ENCODE assay signal across 35 cellular contexts in the genomic region with DNA sequence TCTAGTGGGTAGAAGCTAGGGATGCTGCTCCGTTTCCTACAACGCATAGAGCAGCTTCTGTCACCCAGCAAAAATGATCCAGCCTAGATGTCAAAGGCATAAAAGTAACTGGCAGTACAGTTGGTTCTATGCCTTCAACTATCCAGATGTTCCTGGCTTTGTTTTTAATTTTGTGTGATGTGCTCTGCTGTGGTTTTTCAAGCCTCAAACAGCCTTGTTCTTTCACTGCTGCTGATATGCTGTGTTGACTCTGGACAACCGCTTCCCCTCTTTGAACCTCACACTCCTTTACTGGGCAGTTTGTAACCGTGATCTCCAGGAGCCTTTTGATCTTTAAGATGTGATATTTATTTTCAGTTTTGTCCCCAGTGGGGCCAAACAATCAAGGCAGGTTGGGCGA.
"Had no signal": no experiment of that assay in that cellular context is flagged by ENCODE, and none has a peak within 500 bp of the region (broad histone marks: within the 10 kb centered on the region; RNA-seq: fewer than 3 reads in every experiment).

No MANE protein-coding gene starts in this region.

- H3K4me1 Mint-ChIP-seq: activated naive CD8-positive, alpha-beta T cell treated with anti-CD3 and anti-CD28 coated beads for 36 hours; activated T-helper 17 cell treated with anti-CD3 and anti-CD28 coated beads, Interleukin-2, amount 50 U/mL, for 72 hours had no signal

- H3K27ac Mint-ChIP-seq: activated B cell treated with CpG ODN at 0.5 μM for 24 hours; activated CD4-positive, alpha-beta memory T cell treated with anti-CD3 and anti-CD28 coated beads for 36 hours; activated CD4-positive, alpha-beta T cell treated with anti-CD3 and anti-CD28 coated beads, Interleukin-2, amount 10 ng/mL, durations not matched to agents 24 days and 14 days; activated CD8-positive, alpha-beta T cell treated with anti-CD3 and anti-CD28 coated beads for 36 hours; activated naive CD4-positive, alpha-beta T cell treated with anti-CD3 and anti-CD28 coated beads for 36 hours; activated naive CD4-positive, alpha-beta T cell treated with anti-CD3 and anti-CD28 coated beads, Interleukin-2, amount 50 U/mL, for 72 hours; activated naive CD8-positive, alpha-beta T cell treated with anti-CD3 and anti-CD28 coated beads for 36 hours; activated T-cell treated with anti-CD3 and anti-CD28 coated beads, Interleukin-2, amount 50 U/mL, for 72 hours; activated T-helper 1 cell treated with anti-CD3 and anti-CD28 coated beads, Interleukin-12 subunit alpha, Interleukin-12 subunit beta, Interleukin-2, Interleukin-4 antibody, amounts not matched to agents 30 ng/mL and 10 ng/mL and 1 ng/mL, durations not matched to agents 14 hours and 24 hours and 36 hours; activated T-helper 17 cell treated with anti-CD3 and anti-CD28 coated beads, Interleukin-2, amount 50 U/mL, for 72 hours; T-helper 1 cell treated with Interleukin-12 subunit alpha and Interleukin-12 subunit beta and Interleukin-4 antibody, amounts not matched to agents 30 μg/mL and 1 μg/mL, for 36 hours; T-helper 2 cell treated with Interferon-gamma antibody and Interleukin-4, amounts not matched to agents 5 μg/mL and 100 μg/mL, for 36 hours had no signal

- H3K36me3 ChIP-seq: adrenal gland, brain microvascular endothelial cell, breast epithelium, cardiac muscle cell had no signal

- H3K4me3 Mint-ChIP-seq: activated B cell treated with CpG ODN at 0.5 μM for 24 hours; activated CD4-positive, alpha-beta memory T cell treated with anti-CD3 and anti-CD28 coated beads for 36 hours; activated CD4-positive, alpha-beta T cell treated with anti-CD3 and anti-CD28 coated beads, Interleukin-2, amount 10 ng/mL, durations not matched to agents 24 days and 14 days; activated CD8-positive, alpha-beta T cell treated with anti-CD3 and anti-CD28 coated beads for 36 hours; activated naive CD4-positive, alpha-beta T cell treated with anti-CD3 and anti-CD28 coated beads for 36 hours; activated naive CD8-positive, alpha-beta T cell treated with anti-CD3 and anti-CD28 coated beads for 36 hours; activated T-cell treated with anti-CD3 and anti-CD28 coated beads, Interleukin-2, amount 50 U/mL, for 4 hours; activated T-cell treated with anti-CD3 and anti-CD28 coated beads, Interleukin-2, amount 50 U/mL, for 72 hours; activated T-helper 1 cell treated with anti-CD3 and anti-CD28 coated beads, Interleukin-12 subunit alpha, Interleukin-12 subunit beta, Interleukin-2, Interleukin-4 antibody, amounts not matched to agents 30 ng/mL and 10 ng/mL and 1 ng/mL, durations not matched to agents 14 hours and 24 hours and 36 hours; activated T-helper 17 cell treated with anti-CD3 and anti-CD28 coated beads, Interleukin-2, amount 50 U/mL, for 72 hours; T-helper 1 cell treated with Interleukin-12 subunit alpha and Interleukin-12 subunit beta and Interleukin-4 antibody, amounts not matched to agents 30 μg/mL and 1 μg/mL, for 36 hours; T-helper 2 cell treated with Interferon-gamma antibody and Interleukin-4, amounts not matched to agents 5 μg/mL and 100 μg/mL, for 36 hours had no signal

- H3K36me3 Mint-ChIP-seq: activated CD4-positive, alpha-beta memory T cell treated with anti-CD3 and anti-CD28 coated beads for 36 hours; activated naive CD4-positive, alpha-beta T cell treated with anti-CD3 and anti-CD28 coated beads, Interleukin-2, amount 50 U/mL, for 72 hours; activated naive CD8-positive, alpha-beta T cell treated with anti-CD3 and anti-CD28 coated beads for 36 hours had no signal

- ATAC-seq: activated CD8-positive, alpha-beta T cell treated with anti-CD3 and anti-CD28 coated beads for 36 hours; activated naive CD4-positive, alpha-beta T cell treated with anti-CD3 and anti-CD28 coated beads, Interleukin-2, amount 50 U/mL, for 72 hours; activated T-cell treated with anti-CD3 and anti-CD28 coated beads, Interleukin-2, amount 50 U/mL, for 4 hours; activated T-cell treated with anti-CD3 and anti-CD28 coated beads, Interleukin-2, amount 50 U/mL, for 72 hours; activated T-helper 17 cell treated with anti-CD3 and anti-CD28 coated beads, Interleukin-2, amount 50 U/mL, for 72 hours; body of pancreas had no signal

- H3K9me3 ChIP-seq: adrenal gland, body of pancreas had no signal

- H3K27me3 ChIP-seq: brain microvascular endothelial cell, cardiac muscle cell had no signal

- DNase-seq: activated B cell treated with CpG ODN at 0.5 μM for 24 hours; activated CD4-positive, alpha-beta memory T cell treated with anti-CD3 and anti-CD28 coated beads for 36 hours; activated CD4-positive, alpha-beta T cell treated with anti-CD3 and anti-CD28 coated beads for 4 hours; activated CD4-positive, alpha-beta T cell treated with anti-CD3 and anti-CD28 coated beads, Interleukin-2, amount 10 ng/mL, durations not matched to agents 24 days and 14 days; activated CD4-positive, alpha-beta T cell treated with anti-CD3 and anti-CD28 coated beads, Interleukin-2, amount 50 U/mL, for 1 hour; activated CD4-positive, alpha-beta T cell treated with anti-CD3 and anti-CD28 coated beads, Interleukin-2, amount 50 U/mL, for 4 hours; activated CD4-positive, CD25-positive, alpha-beta regulatory T cell treated with anti-CD3 and anti-CD28 coated beads, Interleukin-2, amount 50 U/mL, for 72 hours; activated CD8-positive, alpha-beta memory T cell treated with anti-CD3 and anti-CD28 coated beads, Interleukin-2, amount 50 U/mL, for 4 hours; activated CD8-positive, alpha-beta T cell treated with anti-CD3 and anti-CD28 coated beads for 36 hours; activated effector memory CD4-positive, alpha-beta T cell treated with anti-CD3 and anti-CD28 coated beads, Interleukin-2, amount 50 U/mL, for 16 hours; activated gamma-delta T cell treated with Interleukin-2 at 50 U/mL for 16 hours; activated naive CD4-positive, alpha-beta T cell; activated naive CD4-positive, alpha-beta T cell treated with anti-CD3 and anti-CD28 coated beads for 36 hours; activated naive CD4-positive, alpha-beta T cell treated with anti-CD3 and anti-CD28 coated beads, Interleukin-2, amount 50 U/mL, for 16 hours; activated naive CD8-positive, alpha-beta T cell treated with anti-CD3 and anti-CD28 coated beads for 36 hours; activated T-cell treated with anti-CD3 and anti-CD28 coated beads for 4 hours; activated T-cell treated with anti-CD3 and anti-CD28 coated beads, Interleukin-2, amount 50 U/mL, for 1 hour; activated T-cell treated with anti-CD3 and anti-CD28 coated beads, Interleukin-2, amount 50 U/mL, for 4 hours; activated T-cell treated with anti-CD3 and anti-CD28 coated beads, Interleukin-2, amount 50 U/mL, for 72 hours; adrenal gland; amniotic stem cell; aorta; body of pancreas; brain microvascular endothelial cell; caudate nucleus; T-helper 2 cell; T-helper 9 cell had no signal

- H3K4me1 ChIP-seq: adrenal gland, body of pancreas, breast epithelium had no signal

- H3K9me3 Mint-ChIP-seq: activated B cell treated with CpG ODN at 0.5 μM for 24 hours; activated CD4-positive, alpha-beta memory T cell treated with anti-CD3 and anti-CD28 coated beads for 36 hours; activated CD4-positive, alpha-beta T cell treated with anti-CD3 and anti-CD28 coated beads, Interleukin-2, amount 10 ng/mL, durations not matched to agents 24 days and 14 days; activated CD8-positive, alpha-beta T cell treated with anti-CD3 and anti-CD28 coated beads for 36 hours; activated naive CD4-positive, alpha-beta T cell treated with anti-CD3 and anti-CD28 coated beads for 36 hours; activated naive CD4-positive, alpha-beta T cell treated with anti-CD3 and anti-CD28 coated beads, Interleukin-2, amount 50 U/mL, for 72 hours; activated naive CD8-positive, alpha-beta T cell treated with anti-CD3 and anti-CD28 coated beads for 36 hours; activated T-cell treated with anti-CD3 and anti-CD28 coated beads, Interleukin-2, amount 50 U/mL, for 4 hours; activated T-cell treated with anti-CD3 and anti-CD28 coated beads, Interleukin-2, amount 50 U/mL, for 72 hours; activated T-helper 1 cell treated with anti-CD3 and anti-CD28 coated beads, Interleukin-12 subunit alpha, Interleukin-12 subunit beta, Interleukin-2, Interleukin-4 antibody, amounts not matched to agents 30 ng/mL and 10 ng/mL and 1 ng/mL, durations not matched to agents 14 hours and 24 hours and 36 hours; activated T-helper 17 cell treated with anti-CD3 and anti-CD28 coated beads, Interleukin-2, amount 50 U/mL, for 72 hours; T-helper 2 cell treated with Interferon-gamma antibody and Interleukin-4, amounts not matched to agents 5 μg/mL and 100 μg/mL, for 36 hours had no signal

- H3K27ac ChIP-seq: adrenal gland, body of pancreas, brain microvascular endothelial cell, breast epithelium, cardiac muscle cell, VCaP had no signal

- H3K4me3 ChIP-seq: adrenal gland, body of pancreas, breast epithelium, cardiac muscle cell had no signal
